In the genomic region with DNA sequence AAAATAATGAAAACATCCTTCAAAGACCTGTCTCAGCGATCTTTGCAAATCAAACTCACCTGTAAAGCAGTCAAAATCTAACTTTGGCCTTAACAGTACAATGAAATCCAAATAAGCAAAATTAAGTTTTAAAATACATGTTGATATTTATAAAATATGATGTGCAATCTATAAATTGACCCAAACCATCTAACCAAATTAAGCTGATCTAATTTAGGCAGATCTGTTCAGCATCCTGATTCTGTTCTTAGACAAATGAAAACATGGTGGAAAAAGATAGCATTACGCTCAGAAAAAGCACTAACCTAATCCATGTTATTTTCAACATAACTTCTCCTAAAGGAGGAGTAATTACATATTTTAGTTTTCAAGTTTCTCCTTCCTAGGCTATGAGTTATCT, we compare ENCODE assay signal across 8 cellular contexts. TPM values are rescaled to one million over a fixed set of nuclear protein-coding genes. Genes with fewer than 3 reads are reported as not detected.
"Had no signal": no experiment of that assay in that cellular context is flagged by ENCODE, and none has a peak within 500 bp of the region (broad histone marks: within the 10 kb centered on the region; RNA-seq: fewer than 3 reads in every experiment).

No MANE protein-coding gene starts in this region.

- H3K4me1 Mint-ChIP-seq: GM23338, H9 had no signal

- ATAC-seq: GM23338, K562 had no signal

- H3K27ac Mint-ChIP-seq: GM23338, H9 had no signal

- H3K4me3 Mint-ChIP-seq: GM23338, H9 had no signal

- FAIRE-seq: H1, H54, HTR-8/SVneo, K562 had no signal

- H3K4me3 ChIP-seq: GM23338, K562 had no signal

- H3K4me2 ChIP-seq: GM23338 had no signal

- DNase-seq: H9, HCEC 1CT, IMR-90 had no signal

RNA-seq across cellular contexts. Expression of a gene that starts 25.7 kb away (rescaled TPM):
- polyA plus RNA-seq: GM23338, H1, K562 had no signal
